In the genomic region with DNA sequence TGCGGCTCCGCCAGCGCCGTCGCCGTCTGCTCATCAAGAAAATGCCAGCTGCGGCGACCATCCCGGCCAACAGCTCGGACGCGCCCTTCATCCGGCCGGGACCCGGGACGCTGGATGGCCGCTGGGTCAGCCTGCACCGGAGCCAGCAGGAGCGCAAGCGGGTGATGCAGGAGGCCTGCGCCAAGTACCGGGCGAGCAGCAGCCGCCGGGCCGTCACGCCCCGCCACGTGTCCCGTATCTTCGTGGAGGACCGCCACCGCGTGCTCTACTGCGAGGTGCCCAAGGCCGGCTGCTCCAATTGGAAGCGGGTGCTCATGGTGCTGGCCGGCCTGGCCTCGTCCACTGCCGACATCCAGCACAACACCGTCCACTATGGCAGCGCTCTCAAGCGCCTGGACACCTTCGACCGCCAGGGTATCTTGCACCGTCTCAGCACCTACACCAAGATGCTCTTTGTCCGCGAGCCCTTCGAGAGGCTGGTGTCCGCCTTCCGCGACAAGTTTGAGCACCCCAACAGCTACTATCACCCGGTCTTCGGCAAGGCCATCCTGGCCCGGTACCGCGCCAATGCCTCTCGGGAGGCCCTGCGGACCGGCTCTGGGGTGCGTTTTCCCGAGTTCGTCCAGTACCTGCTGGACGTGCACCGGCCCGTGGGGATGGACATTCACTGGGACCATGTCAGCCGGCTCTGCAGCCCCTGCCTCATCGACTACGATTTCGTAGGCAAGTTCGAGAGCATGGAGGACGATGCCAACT, we compare ENCODE assay signal across 17 cellular contexts. TPM values are rescaled to one million over a fixed set of nuclear protein-coding genes. Genes with fewer than 3 reads are reported as not detected.
DNase-seq lines count a peak whose midpoint lies in the region; ATAC-seq and TF ChIP-seq lines count a peak whose summit lies in the region.
"Had no signal": no experiment of that assay in that cellular context is flagged by ENCODE, and none has a peak within 500 bp of the region (broad histone marks: within the 10 kb centered on the region; RNA-seq: fewer than 3 reads in every experiment).

No MANE protein-coding gene starts in this region.

- no peak for TF ChIP-seq CTCF in osteoblast (IDR thresholded peaks at IDR 0.05; ENCODE audit: extremely low read depth, low read depth, low read length)
- TF ChIP-seq CTCF in type B pancreatic cell (conservative IDR thresholded peaks at IDR 0.05), result no peak

- peaks cover 35 to 47% of the 10 kb centered on the region in 2 experiments for H3K27me3 ChIP-seq in mesenchymal stem cell (ENCODE audit: control insufficient read depth in 1 of 2, insufficient read depth in 1 of 2, low read length in 2 of 2)
- peaks cover 14% of the 10 kb centered on the region for H3K27me3 ChIP-seq in osteoblast (ENCODE audit: insufficient read depth, low read length)

- no peak overlapping the region for H3K14ac ChIP-seq in mesenchymal stem cell (ENCODE audit: low read length in 2 of 2)

- H4K20me1 ChIP-seq in osteoblast (ENCODE audit: insufficient read depth, low read length), result peaks cover 3% of the 10 kb centered on the region

- no peak overlapping the region for H2BK5ac ChIP-seq in mesenchymal stem cell (ENCODE audit: low read depth, low read length, poor library complexity, severe bottlenecking)

- no peaks in the 10 kb centered on the region for H3K79me2 ChIP-seq in osteoblast (ENCODE audit: insufficient read depth, low read length)

- H3K9me3 ChIP-seq in mesenchymal stem cell (ENCODE audit: control insufficient read depth, low read length), result no peaks in the 10 kb centered on the region
- H3K9me3 ChIP-seq in osteoblast (ENCODE audit: low read depth, low read length), result no peaks in the 10 kb centered on the region
- H3K9me3 ChIP-seq: A549; BLaER1 treated with 17β-estradiol and CSF1 and Interleukin-3, amounts not matched to agents 10 nM and 100 nM; Caco-2 had no signal

- H3K27ac ChIP-seq in mesenchymal stem cell (ENCODE audit: low read length, poor library complexity, severe bottlenecking) (no peak overlapping the region), osteoblast (ENCODE audit: low read depth, low read length) (no peak overlapping the region)
- H3K27ac ChIP-seq: 22Rv1; A549; BLaER1 treated with 17β-estradiol and CSF1 and Interleukin-3, amounts not matched to agents 10 nM and 100 nM; C4-2B had no signal

- no peak overlapping the region for H2AFZ ChIP-seq in mesenchymal stem cell (ENCODE audit: low read depth, low read length)
- no peak overlapping the region for H2AFZ ChIP-seq in osteoblast (ENCODE audit: low read length)

- 92% methylated on average over 72 of the region's 72 CpGs for WGBS in mesenchymal stem cell

- no peak overlapping the region for H2AK5ac ChIP-seq in mesenchymal stem cell (ENCODE audit: low read length, severe bottlenecking)

- H3K4me1 Mint-ChIP-seq in type B pancreatic cell (ENCODE audit: unreplicated experiment), result no peaks in the 10 kb centered on the region
- H3K4me1 Mint-ChIP-seq: B cell had no signal

- H3K36me3 Mint-ChIP-seq in type B pancreatic cell, result no peaks in the 10 kb centered on the region
- H3K36me3 Mint-ChIP-seq: CD8-positive, alpha-beta T cell had no signal

- no peaks in the 10 kb centered on the region for H3K36me3 ChIP-seq in mesenchymal stem cell (ENCODE audit: control insufficient read depth in 1 of 2, insufficient read depth in 2 of 2, low read depth in 1 of 2, low read length in 2 of 2)
- no peaks in the 10 kb centered on the region for H3K36me3 ChIP-seq in osteoblast (ENCODE audit: insufficient read depth, low read length)
- H3K36me3 ChIP-seq: BLaER1 treated with 17β-estradiol and CSF1 and Interleukin-3, amounts not matched to agents 10 nM and 100 nM had no signal

- peak; percentile 42 for DNase-seq in Right ventricle myocardium superior
- DNase-seq in left ventricle myocardium superior, result no peak
- DNase-seq in mesenchymal stem cell, result no peak
- peak; percentile 62 for DNase-seq in osteoblast (ENCODE audit: insufficient read length, low spot score, missing footprints)
- DNase-seq in type B pancreatic cell (ENCODE audit: extremely low spot score, unreplicated experiment), result peak; percentile 64
- no peak for DNase-seq in NOMO-1 treated with dmso at 0.1 percent for 144 hours (lab: John Stamatoyannopoulos, UW; ENCODE audit: unreplicated experiment)
- DNase-seq: GF-D8 had no signal

- no peaks in the 10 kb centered on the region for H3K9me3 Mint-ChIP-seq in type B pancreatic cell
- H3K9me3 Mint-ChIP-seq: CD4-positive, alpha-beta T cell; CD8-positive, alpha-beta T cell had no signal

- H3K4me3 Mint-ChIP-seq in type B pancreatic cell, result no peak overlapping the region
- H3K4me3 Mint-ChIP-seq: B cell; CD4-positive, alpha-beta T cell; CD8-positive, alpha-beta T cell had no signal

- H3K27me3 Mint-ChIP-seq in type B pancreatic cell, result peaks cover 38% of the 10 kb centered on the region

- H3K4me3 ChIP-seq in mesenchymal stem cell (ENCODE audit: insufficient read depth in 1 of 2, low read depth in 1 of 2, low read length in 2 of 2), result no peak overlapping the region
- no peak overlapping the region for H3K4me3 ChIP-seq in osteoblast (ENCODE audit: insufficient read depth, low read length)
- H3K4me3 ChIP-seq: A549; BLaER1 treated with 17β-estradiol and CSF1 and Interleukin-3, amounts not matched to agents 10 nM and 100 nM had no signal

- H3K4me1 ChIP-seq in mesenchymal stem cell (ENCODE audit: control insufficient read depth, insufficient read depth, low read depth, low read length) (no peaks in the 10 kb centered on the region), osteoblast (ENCODE audit: insufficient read depth, low read length) (no peaks in the 10 kb centered on the region)
- H3K4me1 ChIP-seq: A549, Caco-2 had no signal

- ATAC-seq in Right ventricle myocardium superior (ENCODE audit: poor library complexity), result no peak
- ATAC-seq in left ventricle myocardium superior, result no peak
- ATAC-seq in HG03280 (IDR thresholded peaks at IDR 0.05; ENCODE audit: unreplicated experiment), result no peak
- ATAC-seq in HG03196 (IDR thresholded peaks at IDR 0.05; ENCODE audit: unreplicated experiment), result no peak

- no peak overlapping the region for H3K23ac ChIP-seq in mesenchymal stem cell (ENCODE audit: low read length in 2 of 2)

- H4K91ac ChIP-seq in mesenchymal stem cell (ENCODE audit: low read length), result peak overlapping the region; percentile 20

- no peak overlapping the region for H3K27ac Mint-ChIP-seq in type B pancreatic cell
- H3K27ac Mint-ChIP-seq: B cell; CD4-positive, alpha-beta T cell; CD8-positive, alpha-beta T cell had no signal

- no peaks in the 10 kb centered on the region for H3K79me1 ChIP-seq in mesenchymal stem cell (replicated peaks; ENCODE audit: low read length, poor library complexity, severe bottlenecking)

- H2BK120ac ChIP-seq in mesenchymal stem cell (ENCODE audit: low read depth, low read length), result no peak overlapping the region

- no peak overlapping the region for H3K4ac ChIP-seq in mesenchymal stem cell (ENCODE audit: low read depth in 1 of 2, low read length in 2 of 2)

- H3K18ac ChIP-seq in mesenchymal stem cell (ENCODE audit: low read depth in 1 of 2, low read length in 2 of 2), result no peak overlapping the region

- intact Hi-C loops in Right ventricle myocardium superior (cut with DNase I) (no loop called here), left ventricle myocardium superior (cut with micrococcal nuclease) (loop anchor here (5.0 kb wide), 1 partner anchor 355 kb away; no protein-coding TSS in a partner anchor)

- no peak overlapping the region for H3K9ac ChIP-seq in mesenchymal stem cell (ENCODE audit: low read length)
- H3K9ac ChIP-seq: BLaER1 treated with 17β-estradiol and CSF1 and Interleukin-3, amounts not matched to agents 10 nM and 100 nM had no signal

- no peak overlapping the region for H2BK12ac ChIP-seq in mesenchymal stem cell (ENCODE audit: low read length in 2 of 2)

- H4K8ac ChIP-seq in mesenchymal stem cell (ENCODE audit: low read length), result no peak overlapping the region

- H2BK15ac ChIP-seq in mesenchymal stem cell (ENCODE audit: low read depth, poor library complexity, severe bottlenecking), result no peak overlapping the region

- H3K4me2 ChIP-seq in mesenchymal stem cell (ENCODE audit: low read length, poor library complexity, severe bottlenecking), result no peak overlapping the region
- no peak overlapping the region for H3K4me2 ChIP-seq in osteoblast (ENCODE audit: insufficient read depth, low read length)
- H3K4me2 ChIP-seq: A549; BLaER1 treated with 17β-estradiol and CSF1 and Interleukin-3, amounts not matched to agents 10 nM and 100 nM had no signal

RNA-seq across cellular contexts. Expression of a gene that starts 24.4 kb away (rescaled TPM):
- total RNA-seq in Right ventricle myocardium superior, result 11.0 TPM
- total RNA-seq in left ventricle myocardium superior, result 9.6 TPM
- polyA plus RNA-seq in mesenchymal stem cell (2013, experiment 1 of 2), result 16.1 TPM
- polyA plus RNA-seq in mesenchymal stem cell (2013, experiment 2 of 2), result 19.5 TPM
- total RNA-seq in osteoblast, result 39.5 and 55.7 TPM in 2 replicates
- 18.1 and 53.2 TPM in 2 replicates for total RNA-seq in type B pancreatic cell (ENCODE audit: low replicate concordance)

Comparison
In these comparisons a context has a peak if more than half of its experiments do, and no peak if none do; other contexts are left out.
1. DNase-seq: peak in Right ventricle myocardium superior (single experiment), osteoblast (single experiment) and type B pancreatic cell (single experiment); none in left ventricle myocardium superior (single experiment), mesenchymal stem cell (single experiment) and NOMO-1 treated with dmso at 0.1 percent for 144 hours (single experiment).